ENCODE assay signal across 21 cellular contexts in genomic region chr17:51155416-51155815, GRCh38. TPM values are rescaled to one million over a fixed set of nuclear protein-coding genes. Genes with fewer than 3 reads are reported as not detected.
A peak's percentile ranks its signal among the peaks of the same experiment; 100 is the strongest.
DNase-seq lines count a peak whose midpoint lies in the region; ATAC-seq and TF ChIP-seq lines count a peak whose summit lies in the region.
"Had no signal": no experiment of that assay in that cellular context is flagged by ENCODE, and none has a peak within 500 bp of the region (broad histone marks: within the 10 kb centered on the region; RNA-seq: fewer than 3 reads in every experiment).

No MANE protein-coding gene starts in this region.

- H2BK5ac ChIP-seq in mesendoderm (ENCODE audit: low read length): no peak overlapping the region

- no peak overlapping the region for H2BK120ac ChIP-seq in mesendoderm (ENCODE audit: low read depth, low read length)

- H3K18ac ChIP-seq in mesendoderm (ENCODE audit: low read length): no peak overlapping the region

- TF ChIP-seq CTCF in BE2C (IDR thresholded peaks at IDR 0.05; ENCODE audit: low read depth, low read length) (no peak), DND-41 (IDR thresholded peaks at IDR 0.05; ENCODE audit: borderline replicate concordance, extremely low read depth, low read length, poor library complexity, severe bottlenecking) (no peak), OCI-LY3 (IDR thresholded peaks at IDR 0.05; ENCODE audit: low read depth, low read length) (no peak), GM10248 (IDR thresholded peaks at IDR 0.05; ENCODE audit: control extremely low read depth, extremely low read depth, low read depth, missing control alignments) (no peak)

- no peaks in the 10 kb centered on the region for H3K4me1 Mint-ChIP-seq in effector memory CD8-positive, alpha-beta T cell (ENCODE audit: low read depth in 2 of 2)

- no peak overlapping the region for H4K5ac ChIP-seq in mesendoderm (ENCODE audit: low read length)

- ATAC-seq in DND-41 (ENCODE audit: insufficient read depth, low read depth): no peak
- ATAC-seq in effector memory CD8-positive, alpha-beta T cell (replicated peaks): no peak
- no peak for ATAC-seq in HG02970 (IDR thresholded peaks at IDR 0.05; ENCODE audit: low FRiP score, unreplicated experiment)
- ATAC-seq: heart left ventricle; naive thymus-derived CD4-positive, alpha-beta T cell; Right ventricle myocardium inferior had no signal

- no peak overlapping the region for H3K56ac ChIP-seq in mesendoderm (ENCODE audit: low read length)

- peaks cover 15% of the 10 kb centered on the region for H3K79me1 ChIP-seq in mesendoderm (ENCODE audit: low read length)

- POLR2A ChIA-PET in GM10248 (lab: Yijun Ruan, JAX): interaction anchor here (0.8 kb wide), 1 partner anchor 10 kb away, joined by 3 read pairs; no protein-coding TSS in a partner anchor

- no peak overlapping the region for H2BK15ac ChIP-seq in mesendoderm (replicated peaks; ENCODE audit: low read depth)

- H3K27ac Mint-ChIP-seq in effector memory CD8-positive, alpha-beta T cell: no peak overlapping the region
- H3K27ac Mint-ChIP-seq: activated naive CD8-positive, alpha-beta T cell treated with anti-CD3 and anti-CD28 coated beads, Interleukin-2, amount 10 ng/mL, durations not matched to agents 7 days and 5 days; activated T-cell treated with anti-CD3 and anti-CD28 coated beads, Interleukin-2, amount 50 U/mL, for 24 hours had no signal

- H3K4me3 ChIP-seq in BE2C (ENCODE audit: low read depth, low read length) (peak overlapping the region; percentile 99; the same call in 1 of the 2 replicates), DND-41 (ENCODE audit: low read depth in 1 of 2, low read length in 2 of 2) (peak overlapping the region in 1 of 2 experiments; percentile 86; a peak in 2 of 4 replicates), OCI-LY3 (ENCODE audit: low read length) (peak overlapping the region; percentile 94; the same call in 1 of the 2 replicates), mesendoderm (ENCODE audit: low read length) (no peak overlapping the region)
- H3K4me3 ChIP-seq: lung, prostate gland had no signal

- no peak overlapping the region for H3K23ac ChIP-seq in mesendoderm (ENCODE audit: low read length)

- H3K27me3 Mint-ChIP-seq in effector memory CD8-positive, alpha-beta T cell: no peaks in the 10 kb centered on the region
- H3K27me3 Mint-ChIP-seq: activated naive CD8-positive, alpha-beta T cell treated with anti-CD3 and anti-CD28 coated beads, Interleukin-2, amount 10 ng/mL, durations not matched to agents 7 days and 5 days; activated T-cell treated with anti-CD3 and anti-CD28 coated beads, Interleukin-2, amount 50 U/mL, for 24 hours; naive thymus-derived CD4-positive, alpha-beta T cell had no signal

- H3K4ac ChIP-seq in mesendoderm (ENCODE audit: low read depth, low read length): no peak overlapping the region

- CTCF ChIA-PET in GM10248 (lab: Yijun Ruan, JAX): interaction anchor here (1.2 to 2.3 kb wide), 3 partner anchors 10 to 155 kb away, joined by 3 to 11 read pairs (median 4); partner anchors contain the start of gene NME2

- H4K20me1 ChIP-seq in DND-41 (ENCODE audit: insufficient read depth, low read length) (peaks cover 4% of the 10 kb centered on the region; the same call in 1 of the 2 replicates), OCI-LY3 (ENCODE audit: insufficient read depth, low read length) (no peaks in the 10 kb centered on the region)

- H3K27me3 ChIP-seq in BE2C: no peaks in the 10 kb centered on the region
- no peaks in the 10 kb centered on the region for H3K27me3 ChIP-seq in DND-41 (ENCODE audit: insufficient read depth, low read length, poor library complexity)
- no peaks in the 10 kb centered on the region for H3K27me3 ChIP-seq in OCI-LY3 (ENCODE audit: low read depth, low read length)
- H3K27me3 ChIP-seq in mesendoderm (ENCODE audit: insufficient read depth, low read length, poor library complexity): no peaks in the 10 kb centered on the region
- H3K27me3 ChIP-seq: esophagus squamous epithelium, heart left ventricle, tibial nerve had no signal

- H3K79me2 ChIP-seq in DND-41 (ENCODE audit: insufficient read depth, low read length) (peaks cover 57% of the 10 kb centered on the region), OCI-LY3 (ENCODE audit: low read length) (peaks cover 68% of the 10 kb centered on the region), mesendoderm (ENCODE audit: control insufficient read depth, insufficient read depth, low read length) (peaks cover 43% of the 10 kb centered on the region)

- H4K8ac ChIP-seq in mesendoderm (ENCODE audit: low read depth, low read length): no peak overlapping the region

- H3K4me3 Mint-ChIP-seq in effector memory CD8-positive, alpha-beta T cell: no peak overlapping the region
- H3K4me3 Mint-ChIP-seq: activated naive CD8-positive, alpha-beta T cell treated with anti-CD3 and anti-CD28 coated beads, Interleukin-2, amount 10 ng/mL, durations not matched to agents 7 days and 5 days; activated T-cell treated with anti-CD3 and anti-CD28 coated beads, Interleukin-2, amount 50 U/mL, for 24 hours had no signal

- H3K4me1 ChIP-seq in BE2C (no peaks in the 10 kb centered on the region), DND-41 (ENCODE audit: insufficient read depth, low read length) (peaks cover 26% of the 10 kb centered on the region), OCI-LY3 (ENCODE audit: low read length) (peaks cover 19% of the 10 kb centered on the region), mesendoderm (ENCODE audit: control insufficient read depth, low read depth, low read length) (no peaks in the 10 kb centered on the region)
- H3K4me1 ChIP-seq: prostate gland had no signal

- no peaks in the 10 kb centered on the region for H3K9me3 Mint-ChIP-seq in effector memory CD8-positive, alpha-beta T cell
- H3K9me3 Mint-ChIP-seq: activated naive CD8-positive, alpha-beta T cell treated with anti-CD3 and anti-CD28 coated beads, Interleukin-2, amount 10 ng/mL, durations not matched to agents 7 days and 5 days; activated T-cell treated with anti-CD3 and anti-CD28 coated beads, Interleukin-2, amount 50 U/mL, for 24 hours; naive thymus-derived CD4-positive, alpha-beta T cell had no signal

- peaks cover 52% of the 10 kb centered on the region for H3K36me3 ChIP-seq in BE2C
- H3K36me3 ChIP-seq in DND-41 (ENCODE audit: insufficient read depth, low read length): peaks cover 47% of the 10 kb centered on the region
- peaks cover 29% of the 10 kb centered on the region for H3K36me3 ChIP-seq in OCI-LY3 (replicated peaks; ENCODE audit: low read depth, low read length)
- peaks cover 13% of the 10 kb centered on the region for H3K36me3 ChIP-seq in mesendoderm (ENCODE audit: control insufficient read depth, insufficient read depth, low read length)
- H3K36me3 ChIP-seq: prostate gland had no signal

- H2AK5ac ChIP-seq in mesendoderm (ENCODE audit: low read length): no peak overlapping the region

- H3K27ac ChIP-seq in DND-41 (ENCODE audit: low read length): no peak overlapping the region
- no peak overlapping the region for H3K27ac ChIP-seq in OCI-LY3 (ENCODE audit: low read length)
- H3K27ac ChIP-seq in mesendoderm (ENCODE audit: low read depth, low read length): no peak overlapping the region
- H3K27ac ChIP-seq: C4-2B, heart left ventricle, prostate gland, tibial nerve had no signal

- H3K9me3 ChIP-seq in BE2C (no peaks in the 10 kb centered on the region), DND-41 (ENCODE audit: insufficient read depth, low read length, severe bottlenecking) (no peaks in the 10 kb centered on the region), OCI-LY3 (ENCODE audit: insufficient read depth, low read length) (no peaks in the 10 kb centered on the region)
- H3K9me3 ChIP-seq: esophagus squamous epithelium, heart left ventricle, prostate gland, tibial nerve had no signal

- H2AFZ ChIP-seq in DND-41 (ENCODE audit: low read depth, low read length) (no peak overlapping the region), OCI-LY3 (ENCODE audit: low read depth, low read length) (no peak overlapping the region)

- DNase-seq in BE2C (no peak), DND-41 (no peak), mesendoderm (no peak), ecto neural progenitor cell (ENCODE audit: low spot score) (no peak), GM10248 (ENCODE audit: extremely low spot score) (no peak)
- DNase-seq in effector memory CD8-positive, alpha-beta T cell: no peak
- DNase-seq: activated naive CD8-positive, alpha-beta T cell treated with anti-CD3 and anti-CD28 coated beads, Interleukin-2, amount 10 ng/mL, durations not matched to agents 7 days and 5 days; DMS153; esophagus squamous epithelium; heart left ventricle; naive thymus-derived CD4-positive, alpha-beta T cell; NCI-H187 treated with DMSO at 0.1 percent for 48 hours; T1000 had no signal

- no peak overlapping the region for H3K9ac ChIP-seq in DND-41 (ENCODE audit: low read depth, low read length)
- H3K9ac ChIP-seq in OCI-LY3 (ENCODE audit: low read length): no peak overlapping the region
- H3K9ac ChIP-seq in mesendoderm (ENCODE audit: low read length): peak overlapping the region; percentile 24

- WGBS in mesendoderm (ENCODE audit: extremely low coverage, insufficient coverage, low lambda C conversion rate): no CpG with 5 or more reads among the region's 8 CpGs

- H3K4me2 ChIP-seq in DND-41 (ENCODE audit: insufficient read depth, low read length) (peak overlapping the region; percentile 80), OCI-LY3 (ENCODE audit: low read length) (0 out of 2 replicates have a peak overlapping the region, but pooled peaks have one; percentile 95), mesendoderm (ENCODE audit: low read length) (no peak overlapping the region)

- H3K36me3 Mint-ChIP-seq in effector memory CD8-positive, alpha-beta T cell (ENCODE audit: insufficient read depth): peaks cover 3% of the 10 kb centered on the region

RNA-seq across cellular contexts. Expression of gene NME1, which starts 2.1 kb away (rescaled TPM):
- polyA plus RNA-seq in BE2C (2012; ENCODE audit: insufficient read depth, insufficient read length, low read depth): 506 TPM
- 336 TPM for polyA plus RNA-seq in mesendoderm (2013, experiment 1 of 2)
- polyA plus RNA-seq in mesendoderm (2013, experiment 2 of 2): 338 TPM

RNA-seq across cellular contexts. Expression of gene NME2, which starts 10.8 kb away (rescaled TPM):
- polyA plus RNA-seq in BE2C (2012; ENCODE audit: insufficient read depth, insufficient read length, low read depth): 799 TPM
- 1,478 TPM for polyA plus RNA-seq in mesendoderm (2013, experiment 1 of 2)
- polyA plus RNA-seq in mesendoderm (2013, experiment 2 of 2): 1,444 TPM

RNA-seq across cellular contexts. Expression of gene SPAG9, which starts 34.7 kb away (rescaled TPM):
- polyA plus RNA-seq in BE2C (2012; ENCODE audit: insufficient read depth, insufficient read length, low read depth): 47.6 TPM
- polyA plus RNA-seq in mesendoderm (2013, experiment 1 of 2): 18.5 TPM
- polyA plus RNA-seq in mesendoderm (2013, experiment 2 of 2): 17.7 TPM
